1 cellular context compared by ENCODE assay signal in the genomic region with DNA sequence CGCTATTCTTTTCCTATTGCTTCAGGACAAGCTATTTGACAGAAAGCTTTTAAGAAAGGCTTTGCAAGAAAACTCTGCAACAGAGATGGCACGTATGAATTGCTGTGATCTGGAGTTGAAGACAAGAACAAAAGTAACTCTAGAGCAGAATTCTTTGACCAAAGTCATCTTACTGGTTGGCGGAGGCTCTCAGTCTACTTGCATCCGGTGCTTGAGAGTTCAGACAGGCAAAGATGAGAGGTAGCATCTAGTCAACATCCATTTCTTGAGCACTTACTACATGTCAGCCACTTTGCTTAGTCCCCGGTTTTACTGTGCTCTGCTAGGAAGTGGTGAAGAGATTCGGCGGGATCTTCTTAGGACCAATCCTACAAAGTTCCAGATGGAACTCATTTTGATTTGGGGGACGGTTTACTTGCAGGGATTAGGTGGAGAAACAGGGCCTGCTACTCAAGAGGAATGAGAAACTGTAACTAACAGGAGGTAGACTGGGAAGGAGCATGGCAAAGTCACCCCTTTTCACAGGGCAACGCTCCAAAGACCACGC.
TF ChIP-seq lines count a peak whose summit lies in the region.

No MANE protein-coding gene starts in this region.

TF ChIP-seq in K562, 482 proteins besides CTCF, POLR2A, EP300 and RAD21 (continues in another document):
- TF ChIP-seq, protein P1, sequence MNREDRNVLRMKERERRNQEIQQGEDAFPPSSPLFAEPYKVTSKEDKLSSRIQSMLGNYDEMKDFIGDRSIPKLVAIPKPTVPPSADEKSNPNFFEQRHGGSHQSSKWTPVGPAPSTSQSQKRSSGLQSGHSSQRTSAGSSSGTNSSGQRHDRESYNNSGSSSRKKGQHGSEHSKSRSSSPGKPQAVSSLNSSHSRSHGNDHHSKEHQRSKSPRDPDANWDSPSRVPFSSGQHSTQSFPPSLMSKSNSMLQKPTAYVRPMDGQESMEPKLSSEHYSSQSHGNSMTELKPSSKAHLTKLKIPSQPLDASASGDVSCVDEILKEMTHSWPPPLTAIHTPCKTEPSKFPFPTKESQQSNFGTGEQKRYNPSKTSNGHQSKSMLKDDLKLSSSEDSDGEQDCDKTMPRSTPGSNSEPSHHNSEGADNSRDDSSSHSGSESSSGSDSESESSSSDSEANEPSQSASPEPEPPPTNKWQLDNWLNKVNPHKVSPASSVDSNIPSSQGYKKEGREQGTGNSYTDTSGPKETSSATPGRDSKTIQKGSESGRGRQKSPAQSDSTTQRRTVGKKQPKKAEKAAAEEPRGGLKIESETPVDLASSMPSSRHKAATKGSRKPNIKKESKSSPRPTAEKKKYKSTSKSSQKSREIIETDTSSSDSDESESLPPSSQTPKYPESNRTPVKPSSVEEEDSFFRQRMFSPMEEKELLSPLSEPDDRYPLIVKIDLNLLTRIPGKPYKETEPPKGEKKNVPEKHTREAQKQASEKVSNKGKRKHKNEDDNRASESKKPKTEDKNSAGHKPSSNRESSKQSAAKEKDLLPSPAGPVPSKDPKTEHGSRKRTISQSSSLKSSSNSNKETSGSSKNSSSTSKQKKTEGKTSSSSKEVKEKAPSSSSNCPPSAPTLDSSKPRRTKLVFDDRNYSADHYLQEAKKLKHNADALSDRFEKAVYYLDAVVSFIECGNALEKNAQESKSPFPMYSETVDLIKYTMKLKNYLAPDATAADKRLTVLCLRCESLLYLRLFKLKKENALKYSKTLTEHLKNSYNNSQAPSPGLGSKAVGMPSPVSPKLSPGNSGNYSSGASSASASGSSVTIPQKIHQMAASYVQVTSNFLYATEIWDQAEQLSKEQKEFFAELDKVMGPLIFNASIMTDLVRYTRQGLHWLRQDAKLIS (CRISPR knock-in tag; IDR thresholded peaks at IDR 0.05): no peak
- TF ChIP-seq ELF1 (tag; IDR thresholded peaks at IDR 0.05) (no peak), MYBL2 (IDR thresholded peaks at IDR 0.05; ENCODE audit: low read depth) (no peak), MYBL2 (CRISPR knock-in tag; IDR thresholded peaks at IDR 0.05; ENCODE audit: borderline replicate concordance) (no peak), ZC3H11A (IDR thresholded peaks at IDR 0.05; ENCODE audit: low read depth, low read length) (no peak), ZNF175 (CRISPR knock-in tag; IDR thresholded peaks at IDR 0.05; ENCODE audit: low read depth) (0 out of 2 replicates have a peak, but pooled peaks have one; percentile 44), TEAD2 (tag; IDR thresholded peaks at IDR 0.05) (no peak), TCF7 (IDR thresholded peaks at IDR 0.05; ENCODE audit: borderline replicate concordance) (no peak), ZNF41 (CRISPR knock-in tag; conservative IDR thresholded peaks at IDR 0.05) (no peak), MED1 (CRISPR knock-in tag; IDR thresholded peaks at IDR 0.05; ENCODE audit: borderline replicate concordance) (no peak), HDAC3 (IDR thresholded peaks at IDR 0.05; ENCODE audit: borderline replicate concordance, partially characterized antibody) (no peak), DEAF1 (CRISPR knock-in tag; IDR thresholded peaks at IDR 0.05) (0 out of 2 replicates have a peak, but pooled peaks have one; percentile 0), SRF (CRISPR knock-in tag; IDR thresholded peaks at IDR 0.05) (no peak), ETV6 (IDR thresholded peaks at IDR 0.05; ENCODE audit: borderline replicate concordance in 1 of 2, low read depth in 2 of 2, low read length in 1 of 2) (no peak), ETV6 (CRISPR knock-in tag; IDR thresholded peaks at IDR 0.05; ENCODE audit: borderline replicate concordance) (0 out of 2 replicates have a peak, but pooled peaks have one; percentile 38), TAF9B (IDR thresholded peaks at IDR 0.05; ENCODE audit: partially characterized antibody) (peak; percentile 37), TGIF2 (CRISPR knock-in tag; IDR thresholded peaks at IDR 0.05) (no peak), EHMT2 (IDR thresholded peaks at IDR 0.05) (0 out of 2 replicates have a peak, but pooled peaks have one; percentile 17), ADNP (tag; IDR thresholded peaks at IDR 0.05) (0 out of 2 replicates have a peak, but pooled peaks have one; percentile 10), TRIM24 (IDR thresholded peaks at IDR 0.05) (peak in 1 of 2 experiments; percentile 6; a peak in 1 of 4 replicates), NFATC3 (IDR thresholded peaks at IDR 0.05) (0 out of 2 replicates have a peak, but pooled peaks have one; percentile 17), PHF8 (IDR thresholded peaks at IDR 0.05; ENCODE audit: borderline replicate concordance, low read length) (peak; percentile 78; the same call in 1 of the 2 replicates), PML (IDR thresholded peaks at IDR 0.05; ENCODE audit: low read length) (no peak), ZKSCAN8 (CRISPR knock-in tag; IDR thresholded peaks at IDR 0.05) (0 out of 2 replicates have a peak, but pooled peaks have one; percentile 68), ZNF282 (CRISPR knock-in tag; IDR thresholded peaks at IDR 0.05) (no peak), KHSRP (IDR thresholded peaks at IDR 0.05) (no peak), MEF2D (tag; conservative IDR thresholded peaks at IDR 0.05; ENCODE audit: low read depth) (0 out of 2 replicates have a peak, but pooled peaks have one; percentile 13), DACH1 (IDR thresholded peaks at IDR 0.05; ENCODE audit: partially characterized antibody) (no peak), ETV1 (tag; conservative IDR thresholded peaks at IDR 0.05; ENCODE audit: low read depth) (0 out of 2 replicates have a peak, but pooled peaks have one; percentile 30)
- TF ChIP-seq, protein P2, sequence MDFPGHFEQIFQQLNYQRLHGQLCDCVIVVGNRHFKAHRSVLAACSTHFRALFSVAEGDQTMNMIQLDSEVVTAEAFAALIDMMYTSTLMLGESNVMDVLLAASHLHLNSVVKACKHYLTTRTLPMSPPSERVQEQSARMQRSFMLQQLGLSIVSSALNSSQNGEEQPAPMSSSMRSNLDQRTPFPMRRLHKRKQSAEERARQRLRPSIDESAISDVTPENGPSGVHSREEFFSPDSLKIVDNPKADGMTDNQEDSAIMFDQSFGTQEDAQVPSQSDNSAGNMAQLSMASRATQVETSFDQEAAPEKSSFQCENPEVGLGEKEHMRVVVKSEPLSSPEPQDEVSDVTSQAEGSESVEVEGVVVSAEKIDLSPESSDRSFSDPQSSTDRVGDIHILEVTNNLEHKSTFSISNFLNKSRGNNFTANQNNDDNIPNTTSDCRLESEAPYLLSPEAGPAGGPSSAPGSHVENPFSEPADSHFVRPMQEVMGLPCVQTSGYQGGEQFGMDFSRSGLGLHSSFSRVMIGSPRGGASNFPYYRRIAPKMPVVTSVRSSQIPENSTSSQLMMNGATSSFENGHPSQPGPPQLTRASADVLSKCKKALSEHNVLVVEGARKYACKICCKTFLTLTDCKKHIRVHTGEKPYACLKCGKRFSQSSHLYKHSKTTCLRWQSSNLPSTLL (IDR thresholded peaks at IDR 0.05): no peak
- TF ChIP-seq, protein P3, sequence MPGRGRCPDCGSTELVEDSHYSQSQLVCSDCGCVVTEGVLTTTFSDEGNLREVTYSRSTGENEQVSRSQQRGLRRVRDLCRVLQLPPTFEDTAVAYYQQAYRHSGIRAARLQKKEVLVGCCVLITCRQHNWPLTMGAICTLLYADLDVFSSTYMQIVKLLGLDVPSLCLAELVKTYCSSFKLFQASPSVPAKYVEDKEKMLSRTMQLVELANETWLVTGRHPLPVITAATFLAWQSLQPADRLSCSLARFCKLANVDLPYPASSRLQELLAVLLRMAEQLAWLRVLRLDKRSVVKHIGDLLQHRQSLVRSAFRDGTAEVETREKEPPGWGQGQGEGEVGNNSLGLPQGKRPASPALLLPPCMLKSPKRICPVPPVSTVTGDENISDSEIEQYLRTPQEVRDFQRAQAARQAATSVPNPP (IDR thresholded peaks at IDR 0.05; ENCODE audit: borderline replicate concordance, insufficient read depth, insufficient read length): no peak
- TF ChIP-seq, protein P4, sequence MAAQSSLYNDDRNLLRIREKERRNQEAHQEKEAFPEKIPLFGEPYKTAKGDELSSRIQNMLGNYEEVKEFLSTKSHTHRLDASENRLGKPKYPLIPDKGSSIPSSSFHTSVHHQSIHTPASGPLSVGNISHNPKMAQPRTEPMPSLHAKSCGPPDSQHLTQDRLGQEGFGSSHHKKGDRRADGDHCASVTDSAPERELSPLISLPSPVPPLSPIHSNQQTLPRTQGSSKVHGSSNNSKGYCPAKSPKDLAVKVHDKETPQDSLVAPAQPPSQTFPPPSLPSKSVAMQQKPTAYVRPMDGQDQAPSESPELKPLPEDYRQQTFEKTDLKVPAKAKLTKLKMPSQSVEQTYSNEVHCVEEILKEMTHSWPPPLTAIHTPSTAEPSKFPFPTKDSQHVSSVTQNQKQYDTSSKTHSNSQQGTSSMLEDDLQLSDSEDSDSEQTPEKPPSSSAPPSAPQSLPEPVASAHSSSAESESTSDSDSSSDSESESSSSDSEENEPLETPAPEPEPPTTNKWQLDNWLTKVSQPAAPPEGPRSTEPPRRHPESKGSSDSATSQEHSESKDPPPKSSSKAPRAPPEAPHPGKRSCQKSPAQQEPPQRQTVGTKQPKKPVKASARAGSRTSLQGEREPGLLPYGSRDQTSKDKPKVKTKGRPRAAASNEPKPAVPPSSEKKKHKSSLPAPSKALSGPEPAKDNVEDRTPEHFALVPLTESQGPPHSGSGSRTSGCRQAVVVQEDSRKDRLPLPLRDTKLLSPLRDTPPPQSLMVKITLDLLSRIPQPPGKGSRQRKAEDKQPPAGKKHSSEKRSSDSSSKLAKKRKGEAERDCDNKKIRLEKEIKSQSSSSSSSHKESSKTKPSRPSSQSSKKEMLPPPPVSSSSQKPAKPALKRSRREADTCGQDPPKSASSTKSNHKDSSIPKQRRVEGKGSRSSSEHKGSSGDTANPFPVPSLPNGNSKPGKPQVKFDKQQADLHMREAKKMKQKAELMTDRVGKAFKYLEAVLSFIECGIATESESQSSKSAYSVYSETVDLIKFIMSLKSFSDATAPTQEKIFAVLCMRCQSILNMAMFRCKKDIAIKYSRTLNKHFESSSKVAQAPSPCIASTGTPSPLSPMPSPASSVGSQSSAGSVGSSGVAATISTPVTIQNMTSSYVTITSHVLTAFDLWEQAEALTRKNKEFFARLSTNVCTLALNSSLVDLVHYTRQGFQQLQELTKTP (IDR thresholded peaks at IDR 0.05; ENCODE audit: low read depth in 1 of 2, partially characterized antibody in 2 of 2): peak in 1 of 2 experiments; percentile 34
- TF ChIP-seq, protein P5, sequence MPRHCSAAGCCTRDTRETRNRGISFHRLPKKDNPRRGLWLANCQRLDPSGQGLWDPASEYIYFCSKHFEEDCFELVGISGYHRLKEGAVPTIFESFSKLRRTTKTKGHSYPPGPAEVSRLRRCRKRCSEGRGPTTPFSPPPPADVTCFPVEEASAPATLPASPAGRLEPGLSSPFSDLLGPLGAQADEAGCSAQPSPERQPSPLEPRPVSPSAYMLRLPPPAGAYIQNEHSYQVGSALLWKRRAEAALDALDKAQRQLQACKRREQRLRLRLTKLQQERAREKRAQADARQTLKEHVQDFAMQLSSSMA (CRISPR knock-in tag; IDR thresholded peaks at IDR 0.05): no peak
- TF ChIP-seq, protein P6, sequence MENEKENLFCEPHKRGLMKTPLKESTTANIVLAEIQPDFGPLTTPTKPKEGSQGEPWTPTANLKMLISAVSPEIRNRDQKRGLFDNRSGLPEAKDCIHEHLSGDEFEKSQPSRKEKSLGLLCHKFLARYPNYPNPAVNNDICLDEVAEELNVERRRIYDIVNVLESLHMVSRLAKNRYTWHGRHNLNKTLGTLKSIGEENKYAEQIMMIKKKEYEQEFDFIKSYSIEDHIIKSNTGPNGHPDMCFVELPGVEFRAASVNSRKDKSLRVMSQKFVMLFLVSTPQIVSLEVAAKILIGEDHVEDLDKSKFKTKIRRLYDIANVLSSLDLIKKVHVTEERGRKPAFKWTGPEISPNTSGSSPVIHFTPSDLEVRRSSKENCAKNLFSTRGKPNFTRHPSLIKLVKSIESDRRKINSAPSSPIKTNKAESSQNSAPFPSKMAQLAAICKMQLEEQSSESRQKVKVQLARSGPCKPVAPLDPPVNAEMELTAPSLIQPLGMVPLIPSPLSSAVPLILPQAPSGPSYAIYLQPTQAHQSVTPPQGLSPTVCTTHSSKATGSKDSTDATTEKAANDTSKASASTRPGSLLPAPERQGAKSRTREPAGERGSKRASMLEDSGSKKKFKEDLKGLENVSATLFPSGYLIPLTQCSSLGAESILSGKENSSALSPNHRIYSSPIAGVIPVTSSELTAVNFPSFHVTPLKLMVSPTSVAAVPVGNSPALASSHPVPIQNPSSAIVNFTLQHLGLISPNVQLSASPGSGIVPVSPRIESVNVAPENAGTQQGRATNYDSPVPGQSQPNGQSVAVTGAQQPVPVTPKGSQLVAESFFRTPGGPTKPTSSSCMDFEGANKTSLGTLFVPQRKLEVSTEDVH (IDR thresholded peaks at IDR 0.05; ENCODE audit: low read depth, partially characterized antibody): no peak
